In genomic region chr18:73670046-73670445, GRCh38 we compare ENCODE assay signal across 21 cellular contexts.
"Had no signal": no experiment of that assay in that cellular context is flagged by ENCODE, and none has a peak within 500 bp of the region (broad histone marks: within the 10 kb centered on the region; RNA-seq: fewer than 3 reads in every experiment).

No MANE protein-coding gene starts in this region.

- H3K9me3 ChIP-seq: MG63, SJSA1 had no signal

- H3K27ac ChIP-seq: SJSA1, VCaP had no signal

- H3K4me3 ChIP-seq: MG63, SJSA1 had no signal

- DNase-seq: activated CD4-positive, alpha-beta memory T cell treated with anti-CD3 and anti-CD28 coated beads for 36 hours; activated CD4-positive, alpha-beta T cell treated with anti-CD3 and anti-CD28 coated beads, Interleukin-2, amount 10 ng/mL, durations not matched to agents 7 days and 5 days; activated CD4-positive, CD25-positive, alpha-beta regulatory T cell; activated gamma-delta T cell; activated naive CD4-positive, alpha-beta T cell treated with anti-CD3 and anti-CD28 coated beads for 36 hours; activated T-cell treated with anti-CD3 and anti-CD28 coated beads for 4 hours; activated T-cell treated with anti-CD3 and anti-CD28 coated beads, Interleukin-2, amount 50 U/mL, for 48 hours; KG1; NCI-H1105; NCI-H1436; NCI-H1694 treated with DMSO at 0.1 percent for 48 hours; NCI-H2029 treated with DMSO at 0.1 percent for 48 hours; NCI-H510A treated with DMSO at 0.1 percent for 48 hours; RPMI8226; SHP77; SW 1271 had no signal

- H3K36me3 ChIP-seq: MG63, SJSA1 had no signal

- ATAC-seq: activated T-helper 17 cell treated with anti-CD3 and anti-CD28 coated beads, Interleukin-2, amount 50 U/mL, for 72 hours; Panc1 had no signal

- H3K27me3 ChIP-seq: MG63, SJSA1 had no signal
